Comparison of ENCODE assay signal across 17 cellular contexts in the genomic region with DNA sequence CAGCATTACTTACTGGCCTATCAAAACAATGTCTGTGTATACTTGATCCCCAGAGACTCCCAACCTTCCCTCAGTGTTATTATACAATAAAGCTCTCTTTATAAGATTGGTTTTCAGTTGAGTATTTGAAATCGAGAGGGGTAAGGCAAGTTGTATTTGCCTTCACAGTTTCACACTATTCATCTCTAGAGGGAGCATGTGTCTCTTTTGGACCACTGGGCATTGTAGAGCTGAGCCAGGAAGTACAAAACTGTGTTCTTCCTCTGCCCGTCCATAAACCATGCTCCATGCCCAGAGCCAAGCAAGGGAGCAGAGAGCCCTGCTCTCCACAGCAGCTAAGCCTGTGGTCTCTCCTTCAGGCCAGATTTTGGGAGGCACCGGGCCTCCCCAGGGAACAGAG.
A peak's percentile ranks its signal among the peaks of the same experiment; 100 is the strongest.
DNase-seq lines count a peak whose midpoint lies in the region; TF ChIP-seq lines count a peak whose summit lies in the region.
"Had no signal": no experiment of that assay in that cellular context is flagged by ENCODE, and none has a peak within 500 bp of the region (broad histone marks: within the 10 kb centered on the region; RNA-seq: fewer than 3 reads in every experiment).

No MANE protein-coding gene starts in this region.

- H3K4me1 ChIP-seq in endodermal cell (ENCODE audit: control insufficient read depth, insufficient read depth, low read length) = no peaks in the 10 kb centered on the region
- H3K4me1 ChIP-seq: left ventricle myocardium inferior, suprapubic skin had no signal

- H3K36me3 ChIP-seq in endodermal cell (ENCODE audit: control insufficient read depth, insufficient read depth, low read length) = no peaks in the 10 kb centered on the region
- H3K36me3 ChIP-seq: left ventricle myocardium inferior, suprapubic skin had no signal

- no peak for TF ChIP-seq CTCF in GM12865 (IDR thresholded peaks at IDR 0.05; ENCODE audit: insufficient read depth, low read depth, low read length, missing control alignments)
- no peak for TF ChIP-seq CTCF in NB4 (IDR thresholded peaks at IDR 0.05; ENCODE audit: low read depth, low read length)
- TF ChIP-seq CTCF in endodermal cell (conservative IDR thresholded peaks at IDR 0.05) = no peak

- no peak overlapping the region for H3K27ac Mint-ChIP-seq in endodermal cell
- H3K27ac Mint-ChIP-seq: effector memory CD8-positive, alpha-beta T cell; IgD-negative memory B cell had no signal

- DNase-seq in GM12865 (ENCODE audit: low read depth) = peak; percentile 14
- peak; percentile 2 for DNase-seq in NB4 (ENCODE audit: low read depth)
- DNase-seq in globus pallidus (ENCODE audit: low spot score) = peak; percentile 29
- DNase-seq in putamen (ENCODE audit: low spot score) = peak; percentile 5
- no peak for DNase-seq in AML-193 (lab: John Stamatoyannopoulos, UW)
- no peak for DNase-seq in SW480 (ENCODE audit: low spot score)
- DNase-seq in endodermal cell = no peak
- DNase-seq: activated CD4-positive, alpha-beta T cell treated with anti-CD3 and anti-CD28 coated beads for 48 hours; activated naive CD4-positive, alpha-beta T cell treated with anti-CD3 and anti-CD28 coated beads, Interleukin-2, amount 50 U/mL, for 16 hours; activated T-cell treated with anti-CD3 and anti-CD28 coated beads for 4 hours; C1 segment of cervical spinal cord; effector memory CD8-positive, alpha-beta T cell; hippocampal formation; left ventricle myocardium inferior; T1000 had no signal

- H3K9me3 ChIP-seq in endodermal cell (ENCODE audit: control insufficient read depth, low read length) = peaks cover 11% of the 10 kb centered on the region
- H3K9me3 ChIP-seq: suprapubic skin had no signal

- 90 to 93% methylated on average over 2 to 3 of the region's 3 CpGs for WGBS in endodermal cell (ENCODE audit: insufficient coverage in 1 of 2, insufficient read length in 1 of 2), 2 experiments

- H3K4me3 Mint-ChIP-seq in endodermal cell = no peak overlapping the region
- H3K4me3 Mint-ChIP-seq: effector memory CD8-positive, alpha-beta T cell; IgD-negative memory B cell had no signal

- H3K4me1 Mint-ChIP-seq in endodermal cell = peaks cover 6% of the 10 kb centered on the region
- H3K4me1 Mint-ChIP-seq: IgD-negative memory B cell had no signal

- H3K27me3 Mint-ChIP-seq in endodermal cell (ENCODE audit: insufficient read depth) = no peaks in the 10 kb centered on the region
- H3K27me3 Mint-ChIP-seq: effector memory CD8-positive, alpha-beta T cell had no signal

- H3K4me3 ChIP-seq in GM12865 (ENCODE audit: low read depth, low read length) = no peak overlapping the region
- no peak overlapping the region for H3K4me3 ChIP-seq in NB4 (ENCODE audit: low read depth, low read length)
- H3K4me3 ChIP-seq in endodermal cell (ENCODE audit: low read length) = no peak overlapping the region
- H3K4me3 ChIP-seq: left ventricle myocardium inferior, suprapubic skin had no signal

- H3K9ac ChIP-seq in endodermal cell (ENCODE audit: extremely low read depth, low read length, poor library complexity, severe bottlenecking) = no peak overlapping the region

- no peaks in the 10 kb centered on the region for H3K27me3 ChIP-seq in endodermal cell (ENCODE audit: control insufficient read depth, insufficient read depth, low read length, poor library complexity, severe bottlenecking)
- H3K27me3 ChIP-seq: suprapubic skin had no signal

- H3K27ac ChIP-seq in endodermal cell (ENCODE audit: low read depth, low read length) = no peak overlapping the region
- H3K27ac ChIP-seq: left ventricle myocardium inferior, suprapubic skin had no signal

- TF ChIP-seq POLR2A in NB4 (IDR thresholded peaks at IDR 0.05; ENCODE audit: extremely low read depth, insufficient read length) = no peak

- peaks cover 13% of the 10 kb centered on the region for H3K9me3 Mint-ChIP-seq in endodermal cell

- H3K36me3 Mint-ChIP-seq in endodermal cell (ENCODE audit: low read depth) = no peaks in the 10 kb centered on the region
- H3K36me3 Mint-ChIP-seq: IgD-negative memory B cell had no signal

Comparison
In these comparisons a context has a peak if more than half of its experiments do, and no peak if none do; other contexts are left out.
1. DNase-seq: peak in GM12865 (single experiment), NB4 (single experiment), globus pallidus (single experiment) and putamen (single experiment); none in AML-193 (0 of 2), SW480 (single experiment) and endodermal cell (single experiment).